1 cellular context compared by ENCODE assay signal in the genomic region with DNA sequence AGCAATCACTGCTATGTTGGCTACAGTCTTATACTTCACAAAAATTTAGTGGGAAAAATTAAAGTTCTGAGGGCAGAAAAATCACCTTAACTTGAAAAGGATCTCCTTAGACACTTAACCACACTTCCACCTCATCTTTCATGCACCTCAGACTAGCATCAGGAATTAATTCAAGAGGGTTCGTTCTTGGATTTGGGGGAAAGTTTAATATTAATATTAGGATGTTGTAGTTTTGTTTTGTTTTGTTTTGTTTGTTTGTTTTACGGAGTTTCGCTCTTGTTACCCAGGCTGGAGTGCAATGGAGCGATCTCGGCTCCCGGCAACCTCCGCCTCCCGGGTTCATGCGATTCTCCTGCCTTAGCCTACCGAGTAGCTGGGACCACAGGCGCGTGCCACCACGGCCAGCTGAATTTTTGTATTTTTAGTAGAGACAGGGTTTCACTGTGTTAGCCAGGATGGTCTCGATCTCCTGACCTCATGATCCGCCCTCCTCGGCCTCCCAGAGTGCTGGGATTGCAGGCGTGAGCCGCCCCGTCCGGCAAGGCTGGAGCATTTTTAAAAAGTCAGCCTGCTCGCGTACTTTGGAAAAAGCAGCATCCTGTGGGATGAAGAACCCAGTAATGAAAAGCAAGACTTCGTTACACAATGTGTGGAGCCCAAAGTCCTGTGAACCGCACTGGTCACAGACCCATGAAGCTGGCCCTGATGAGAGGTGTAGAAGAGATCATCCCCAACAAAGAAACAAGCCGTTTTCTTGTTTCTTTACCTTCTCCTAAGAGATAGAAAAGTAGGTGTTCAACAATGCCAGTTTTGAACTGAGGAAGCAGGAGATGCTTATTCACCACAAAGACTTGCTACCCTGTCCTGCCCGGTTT.
TF ChIP-seq lines count a peak whose summit lies in the region.

No MANE protein-coding gene starts in this region.

TF ChIP-seq in K562, 482 proteins besides CTCF, POLR2A, EP300 and RAD21 (continued from another document and continues in another):
- TF ChIP-seq, protein P1, sequence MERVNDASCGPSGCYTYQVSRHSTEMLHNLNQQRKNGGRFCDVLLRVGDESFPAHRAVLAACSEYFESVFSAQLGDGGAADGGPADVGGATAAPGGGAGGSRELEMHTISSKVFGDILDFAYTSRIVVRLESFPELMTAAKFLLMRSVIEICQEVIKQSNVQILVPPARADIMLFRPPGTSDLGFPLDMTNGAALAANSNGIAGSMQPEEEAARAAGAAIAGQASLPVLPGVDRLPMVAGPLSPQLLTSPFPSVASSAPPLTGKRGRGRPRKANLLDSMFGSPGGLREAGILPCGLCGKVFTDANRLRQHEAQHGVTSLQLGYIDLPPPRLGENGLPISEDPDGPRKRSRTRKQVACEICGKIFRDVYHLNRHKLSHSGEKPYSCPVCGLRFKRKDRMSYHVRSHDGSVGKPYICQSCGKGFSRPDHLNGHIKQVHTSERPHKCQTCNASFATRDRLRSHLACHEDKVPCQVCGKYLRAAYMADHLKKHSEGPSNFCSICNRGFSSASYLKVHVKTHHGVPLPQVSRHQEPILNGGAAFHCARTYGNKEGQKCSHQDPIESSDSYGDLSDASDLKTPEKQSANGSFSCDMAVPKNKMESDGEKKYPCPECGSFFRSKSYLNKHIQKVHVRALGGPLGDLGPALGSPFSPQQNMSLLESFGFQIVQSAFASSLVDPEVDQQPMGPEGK (CRISPR knock-in tag; IDR thresholded peaks at IDR 0.05; ENCODE audit: borderline replicate concordance): peak; percentile 64; the same call in 1 of the 2 replicates
- no peak for TF ChIP-seq SNRNP70 (optimal IDR thresholded peaks at IDR 0.05; ENCODE audit: low read depth, low read length)
- no peak for TF ChIP-seq SAFB (IDR thresholded peaks at IDR 0.05; ENCODE audit: borderline replicate concordance, low read depth, low read length)
- no peak for TF ChIP-seq NFYB (IDR thresholded peaks at IDR 0.05; ENCODE audit: extremely low read depth, insufficient read length)
- no peak for TF ChIP-seq LCOR (CRISPR knock-in tag; IDR thresholded peaks at IDR 0.05)
- TF ChIP-seq POLR2AphosphoS5 (IDR thresholded peaks at IDR 0.05; ENCODE audit: control insufficient read depth, insufficient read depth, low read depth, low read length): peak; percentile 95
- TF ChIP-seq, protein P2, sequence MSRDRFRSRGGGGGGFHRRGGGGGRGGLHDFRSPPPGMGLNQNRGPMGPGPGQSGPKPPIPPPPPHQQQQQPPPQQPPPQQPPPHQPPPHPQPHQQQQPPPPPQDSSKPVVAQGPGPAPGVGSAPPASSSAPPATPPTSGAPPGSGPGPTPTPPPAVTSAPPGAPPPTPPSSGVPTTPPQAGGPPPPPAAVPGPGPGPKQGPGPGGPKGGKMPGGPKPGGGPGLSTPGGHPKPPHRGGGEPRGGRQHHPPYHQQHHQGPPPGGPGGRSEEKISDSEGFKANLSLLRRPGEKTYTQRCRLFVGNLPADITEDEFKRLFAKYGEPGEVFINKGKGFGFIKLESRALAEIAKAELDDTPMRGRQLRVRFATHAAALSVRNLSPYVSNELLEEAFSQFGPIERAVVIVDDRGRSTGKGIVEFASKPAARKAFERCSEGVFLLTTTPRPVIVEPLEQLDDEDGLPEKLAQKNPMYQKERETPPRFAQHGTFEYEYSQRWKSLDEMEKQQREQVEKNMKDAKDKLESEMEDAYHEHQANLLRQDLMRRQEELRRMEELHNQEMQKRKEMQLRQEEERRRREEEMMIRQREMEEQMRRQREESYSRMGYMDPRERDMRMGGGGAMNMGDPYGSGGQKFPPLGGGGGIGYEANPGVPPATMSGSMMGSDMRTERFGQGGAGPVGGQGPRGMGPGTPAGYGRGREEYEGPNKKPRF (IDR thresholded peaks at IDR 0.05; ENCODE audit: low read depth, low read length): no peak
- TF ChIP-seq SLC30A9 (CRISPR knock-in tag; IDR thresholded peaks at IDR 0.05): no peak
- TF ChIP-seq ZBTB17 (CRISPR knock-in tag; IDR thresholded peaks at IDR 0.05): 0 out of 2 replicates have a peak, but pooled peaks have one; percentile 45
- TF ChIP-seq MTA1 (IDR thresholded peaks at IDR 0.05; ENCODE audit: borderline replicate concordance): no peak
- no peak for TF ChIP-seq BMI1 (IDR thresholded peaks at IDR 0.05; ENCODE audit: low read length)
- 0 out of 2 replicates have a peak, but pooled peaks have one; percentile 31 for TF ChIP-seq ZNF347 (CRISPR knock-in tag; IDR thresholded peaks at IDR 0.05; ENCODE audit: low read depth)
- TF ChIP-seq, protein P3, sequence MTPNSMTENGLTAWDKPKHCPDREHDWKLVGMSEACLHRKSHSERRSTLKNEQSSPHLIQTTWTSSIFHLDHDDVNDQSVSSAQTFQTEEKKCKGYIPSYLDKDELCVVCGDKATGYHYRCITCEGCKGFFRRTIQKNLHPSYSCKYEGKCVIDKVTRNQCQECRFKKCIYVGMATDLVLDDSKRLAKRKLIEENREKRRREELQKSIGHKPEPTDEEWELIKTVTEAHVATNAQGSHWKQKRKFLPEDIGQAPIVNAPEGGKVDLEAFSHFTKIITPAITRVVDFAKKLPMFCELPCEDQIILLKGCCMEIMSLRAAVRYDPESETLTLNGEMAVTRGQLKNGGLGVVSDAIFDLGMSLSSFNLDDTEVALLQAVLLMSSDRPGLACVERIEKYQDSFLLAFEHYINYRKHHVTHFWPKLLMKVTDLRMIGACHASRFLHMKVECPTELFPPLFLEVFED (CRISPR knock-in tag; conservative IDR thresholded peaks at IDR 0.05): peak; percentile 97
- TF ChIP-seq LARP7 (IDR thresholded peaks at IDR 0.05): 0 out of 2 replicates have a peak, but pooled peaks have one; percentile 70
- peak; percentile 65; the same call in 1 of the 2 replicates for TF ChIP-seq RNF2 (IDR thresholded peaks at IDR 0.05)
- TF ChIP-seq, protein P4, sequence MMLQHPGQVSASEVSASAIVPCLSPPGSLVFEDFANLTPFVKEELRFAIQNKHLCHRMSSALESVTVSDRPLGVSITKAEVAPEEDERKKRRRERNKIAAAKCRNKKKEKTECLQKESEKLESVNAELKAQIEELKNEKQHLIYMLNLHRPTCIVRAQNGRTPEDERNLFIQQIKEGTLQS (IDR thresholded peaks at IDR 0.05): no peak
- TF ChIP-seq, protein P4 (CRISPR knock-in tag; conservative IDR thresholded peaks at IDR 0.05): peak; percentile 76
- TF ChIP-seq, protein P5, sequence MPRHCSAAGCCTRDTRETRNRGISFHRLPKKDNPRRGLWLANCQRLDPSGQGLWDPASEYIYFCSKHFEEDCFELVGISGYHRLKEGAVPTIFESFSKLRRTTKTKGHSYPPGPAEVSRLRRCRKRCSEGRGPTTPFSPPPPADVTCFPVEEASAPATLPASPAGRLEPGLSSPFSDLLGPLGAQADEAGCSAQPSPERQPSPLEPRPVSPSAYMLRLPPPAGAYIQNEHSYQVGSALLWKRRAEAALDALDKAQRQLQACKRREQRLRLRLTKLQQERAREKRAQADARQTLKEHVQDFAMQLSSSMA (CRISPR knock-in tag; IDR thresholded peaks at IDR 0.05): 0 out of 2 replicates have a peak, but pooled peaks have one; percentile 10
- no peak for TF ChIP-seq HIVEP1 (CRISPR knock-in tag; IDR thresholded peaks at IDR 0.05)
- TF ChIP-seq TBP (optimal IDR thresholded peaks at IDR 0.05; ENCODE audit: low read depth, low read length): peak; percentile 98
- TF ChIP-seq C11orf30 (IDR thresholded peaks at IDR 0.05; ENCODE audit: low read depth): no peak
- TF ChIP-seq PHB (CRISPR knock-in tag; IDR thresholded peaks at IDR 0.05): 0 out of 2 replicates have a peak, but pooled peaks have one; percentile 74
- no peak for TF ChIP-seq MTA2 (IDR thresholded peaks at IDR 0.05; ENCODE audit: low read depth)
- TF ChIP-seq ZNF445 (CRISPR knock-in tag; IDR thresholded peaks at IDR 0.05; ENCODE audit: low read depth): peak; percentile 69; the same call in 1 of the 2 replicates
- TF ChIP-seq PCBP1 (IDR thresholded peaks at IDR 0.05; ENCODE audit: low read depth, low read length, poor library complexity, severe bottlenecking): no peak
- no peak for TF ChIP-seq ZNF778 (CRISPR knock-in tag; IDR thresholded peaks at IDR 0.05)
- TF ChIP-seq SMC3 (conservative IDR thresholded peaks at IDR 0.05; ENCODE audit: insufficient read depth, low read depth, low read length): no peak
- no peak for TF ChIP-seq GATAD2B (IDR thresholded peaks at IDR 0.05; ENCODE audit: borderline replicate concordance)
- TF ChIP-seq ZNF551 (CRISPR knock-in tag; IDR thresholded peaks at IDR 0.05): peak; percentile 83
- no peak for TF ChIP-seq RBM15 (IDR thresholded peaks at IDR 0.05; ENCODE audit: insufficient read depth, low read length)
- TF ChIP-seq, protein P6, sequence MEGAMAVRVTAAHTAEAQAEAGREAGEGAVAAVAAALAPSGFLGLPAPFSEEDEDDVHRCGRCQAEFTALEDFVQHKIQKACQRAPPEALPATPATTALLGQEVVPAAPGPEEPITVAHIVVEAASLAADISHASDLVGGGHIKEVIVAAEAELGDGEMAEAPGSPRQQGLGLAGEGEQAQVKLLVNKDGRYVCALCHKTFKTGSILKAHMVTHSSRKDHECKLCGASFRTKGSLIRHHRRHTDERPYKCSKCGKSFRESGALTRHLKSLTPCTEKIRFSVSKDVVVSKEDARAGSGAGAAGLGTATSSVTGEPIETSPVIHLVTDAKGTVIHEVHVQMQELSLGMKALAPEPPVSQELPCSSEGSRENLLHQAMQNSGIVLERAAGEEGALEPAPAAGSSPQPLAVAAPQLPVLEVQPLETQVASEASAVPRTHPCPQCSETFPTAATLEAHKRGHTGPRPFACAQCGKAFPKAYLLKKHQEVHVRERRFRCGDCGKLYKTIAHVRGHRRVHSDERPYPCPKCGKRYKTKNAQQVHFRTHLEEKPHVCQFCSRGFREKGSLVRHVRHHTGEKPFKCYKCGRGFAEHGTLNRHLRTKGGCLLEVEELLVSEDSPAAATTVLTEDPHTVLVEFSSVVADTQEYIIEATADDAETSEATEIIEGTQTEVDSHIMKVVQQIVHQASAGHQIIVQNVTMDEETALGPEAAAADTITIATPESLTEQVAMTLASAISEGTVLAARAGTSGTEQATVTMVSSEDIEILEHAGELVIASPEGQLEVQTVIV (CRISPR knock-in tag; IDR thresholded peaks at IDR 0.05; ENCODE audit: borderline replicate concordance): 0 out of 2 replicates have a peak, but pooled peaks have one; percentile 46
- no peak for TF ChIP-seq MIER1 (IDR thresholded peaks at IDR 0.05; ENCODE audit: low read depth)
- TF ChIP-seq, protein P7, sequence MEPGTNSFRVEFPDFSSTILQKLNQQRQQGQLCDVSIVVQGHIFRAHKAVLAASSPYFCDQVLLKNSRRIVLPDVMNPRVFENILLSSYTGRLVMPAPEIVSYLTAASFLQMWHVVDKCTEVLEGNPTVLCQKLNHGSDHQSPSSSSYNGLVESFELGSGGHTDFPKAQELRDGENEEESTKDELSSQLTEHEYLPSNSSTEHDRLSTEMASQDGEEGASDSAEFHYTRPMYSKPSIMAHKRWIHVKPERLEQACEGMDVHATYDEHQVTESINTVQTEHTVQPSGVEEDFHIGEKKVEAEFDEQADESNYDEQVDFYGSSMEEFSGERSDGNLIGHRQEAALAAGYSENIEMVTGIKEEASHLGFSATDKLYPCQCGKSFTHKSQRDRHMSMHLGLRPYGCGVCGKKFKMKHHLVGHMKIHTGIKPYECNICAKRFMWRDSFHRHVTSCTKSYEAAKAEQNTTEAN (CRISPR knock-in tag; IDR thresholded peaks at IDR 0.05): no peak
- no peak for TF ChIP-seq DACH1 (IDR thresholded peaks at IDR 0.05; ENCODE audit: partially characterized antibody)
- no peak for TF ChIP-seq ZNF589 (CRISPR knock-in tag; IDR thresholded peaks at IDR 0.05; ENCODE audit: low read depth)
- TF ChIP-seq, protein P8, sequence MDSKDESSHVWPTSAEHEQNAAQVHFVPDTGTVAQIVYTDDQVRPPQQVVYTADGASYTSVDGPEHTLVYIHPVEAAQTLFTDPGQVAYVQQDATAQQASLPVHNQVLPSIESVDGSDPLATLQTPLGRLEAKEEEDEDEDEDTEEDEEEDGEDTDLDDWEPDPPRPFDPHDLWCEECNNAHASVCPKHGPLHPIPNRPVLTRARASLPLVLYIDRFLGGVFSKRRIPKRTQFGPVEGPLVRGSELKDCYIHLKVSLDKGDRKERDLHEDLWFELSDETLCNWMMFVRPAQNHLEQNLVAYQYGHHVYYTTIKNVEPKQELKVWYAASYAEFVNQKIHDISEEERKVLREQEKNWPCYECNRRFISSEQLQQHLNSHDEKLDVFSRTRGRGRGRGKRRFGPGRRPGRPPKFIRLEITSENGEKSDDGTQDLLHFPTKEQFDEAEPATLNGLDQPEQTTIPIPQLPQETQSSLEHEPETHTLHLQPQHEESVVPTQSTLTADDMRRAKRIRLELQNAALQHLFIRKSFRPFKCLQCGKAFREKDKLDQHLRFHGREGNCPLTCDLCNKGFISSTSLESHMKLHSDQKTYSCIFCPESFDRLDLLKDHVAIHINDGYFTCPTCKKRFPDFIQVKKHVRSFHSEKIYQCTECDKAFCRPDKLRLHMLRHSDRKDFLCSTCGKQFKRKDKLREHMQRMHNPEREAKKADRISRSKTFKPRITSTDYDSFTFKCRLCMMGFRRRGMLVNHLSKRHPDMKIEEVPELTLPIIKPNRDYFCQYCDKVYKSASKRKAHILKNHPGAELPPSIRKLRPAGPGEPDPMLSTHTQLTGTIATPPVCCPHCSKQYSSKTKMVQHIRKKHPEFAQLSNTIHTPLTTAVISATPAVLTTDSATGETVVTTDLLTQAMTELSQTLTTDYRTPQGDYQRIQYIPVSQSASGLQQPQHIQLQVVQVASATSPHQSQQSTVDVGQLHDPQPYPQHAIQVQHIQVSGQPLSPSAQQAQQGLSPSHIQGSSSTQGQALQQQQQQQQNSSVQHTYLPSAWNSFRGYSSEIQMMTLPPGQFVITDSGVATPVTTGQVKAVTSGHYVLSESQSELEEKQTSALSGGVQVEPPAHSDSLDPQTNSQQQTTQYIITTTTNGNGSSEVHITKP (IDR thresholded peaks at IDR 0.05; ENCODE audit: partially characterized antibody): no peak
- TF ChIP-seq STAT5B (CRISPR knock-in tag; IDR thresholded peaks at IDR 0.05): no peak
- TF ChIP-seq KLF10 (CRISPR knock-in tag; IDR thresholded peaks at IDR 0.05): peak; percentile 92
- no peak for TF ChIP-seq HNRNPLL (IDR thresholded peaks at IDR 0.05; ENCODE audit: low read depth, low read length, poor library complexity, severe bottlenecking)
- TF ChIP-seq RBBP5 (IDR thresholded peaks at IDR 0.05; ENCODE audit: borderline replicate concordance, insufficient read depth, low read length, poor library complexity, severe bottlenecking): no peak
- no peak for TF ChIP-seq ZNF124 (CRISPR knock-in tag; IDR thresholded peaks at IDR 0.05)
- no peak for TF ChIP-seq FOXK1 (CRISPR knock-in tag; IDR thresholded peaks at IDR 0.05; ENCODE audit: borderline replicate concordance)
- no peak for TF ChIP-seq CHD1 (IDR thresholded peaks at IDR 0.05; ENCODE audit: low read length)
- peak in 1 of 2 experiments; percentile 45; a peak in 1 of 4 replicates for TF ChIP-seq MAZ (CRISPR knock-in tag; conservative IDR thresholded peaks at IDR 0.05 in 1 of 2, IDR thresholded peaks at IDR 0.05 in 1 of 2)
- TF ChIP-seq, protein P9, sequence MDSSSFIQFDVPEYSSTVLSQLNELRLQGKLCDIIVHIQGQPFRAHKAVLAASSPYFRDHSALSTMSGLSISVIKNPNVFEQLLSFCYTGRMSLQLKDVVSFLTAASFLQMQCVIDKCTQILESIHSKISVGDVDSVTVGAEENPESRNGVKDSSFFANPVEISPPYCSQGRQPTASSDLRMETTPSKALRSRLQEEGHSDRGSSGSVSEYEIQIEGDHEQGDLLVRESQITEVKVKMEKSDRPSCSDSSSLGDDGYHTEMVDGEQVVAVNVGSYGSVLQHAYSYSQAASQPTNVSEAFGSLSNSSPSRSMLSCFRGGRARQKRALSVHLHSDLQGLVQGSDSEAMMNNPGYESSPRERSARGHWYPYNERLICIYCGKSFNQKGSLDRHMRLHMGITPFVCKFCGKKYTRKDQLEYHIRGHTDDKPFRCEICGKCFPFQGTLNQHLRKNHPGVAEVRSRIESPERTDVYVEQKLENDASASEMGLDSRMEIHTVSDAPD (CRISPR knock-in tag; IDR thresholded peaks at IDR 0.05): no peak
